8 cellular contexts compared by ENCODE assay signal in the genomic region with DNA sequence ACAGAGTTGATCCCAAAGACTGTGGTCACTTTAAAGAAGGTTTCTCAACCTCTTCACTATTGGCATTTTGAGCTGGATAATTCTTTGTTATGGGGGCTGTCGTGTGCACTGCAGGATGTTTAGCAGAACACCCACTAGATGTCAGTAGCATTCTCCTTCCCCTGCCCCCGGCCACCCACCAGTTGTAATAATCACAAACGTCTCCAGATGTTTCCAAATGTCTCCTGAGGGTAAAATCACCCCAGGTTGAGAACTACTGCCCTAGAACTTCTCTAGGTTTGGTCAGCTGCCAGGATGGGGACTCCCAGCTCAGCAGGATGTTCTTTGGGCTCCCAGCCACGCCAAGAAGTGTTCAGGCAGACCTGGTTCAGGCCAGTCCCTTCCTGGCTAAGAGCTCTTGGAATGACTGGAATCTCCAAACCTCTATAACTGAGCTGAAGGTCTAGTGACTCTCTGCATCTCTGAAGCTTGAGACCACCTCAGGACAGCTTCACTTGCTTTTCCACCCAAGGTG. TPM values are rescaled to one million over a fixed set of nuclear protein-coding genes. Genes with fewer than 3 reads are reported as not detected.
DNase-seq lines count a peak whose midpoint lies in the region; ATAC-seq and TF ChIP-seq lines count a peak whose summit lies in the region.
"Had no signal": no experiment of that assay in that cellular context is flagged by ENCODE, and none has a peak within 500 bp of the region (broad histone marks: within the 10 kb centered on the region; RNA-seq: fewer than 3 reads in every experiment).

No MANE protein-coding gene starts in this region.

- peak; percentile 60 for TF ChIP-seq CTCF in GM12865 (IDR thresholded peaks at IDR 0.05; ENCODE audit: insufficient read depth, low read depth, low read length, missing control alignments)

- DNase-seq in GM12865 (ENCODE audit: low read depth), result peak; percentile 55
- DNase-seq in NCI-H1092 (lab: John Stamatoyannopoulos, UW), result peak; percentile 16
- peak; percentile 24 to 28 for DNase-seq in activated T-cell treated with anti-CD3 and anti-CD28 coated beads, Interleukin-2, amount 50 U/mL, for 72 hours
- peak; percentile 35 for DNase-seq in left ventricle myocardium superior
- peak; percentile 24 to 36 for DNase-seq in stimulated activated CD4-positive, alpha-beta T cell treated with anti-CD3 and anti-CD28 coated beads, Interleukin-2, amount 100 ng/mL, for 24 hours
- DNase-seq in DMS153 treated with DMSO at 0.1 percent for 48 hours (lab: John Stamatoyannopoulos, UW; ENCODE audit: unreplicated experiment), result no peak

- peak; percentile 72 to 73 for ATAC-seq in activated T-cell treated with anti-CD3 and anti-CD28 coated beads, Interleukin-2, amount 50 U/mL, for 72 hours (replicated peaks in 1 of 2)
- ATAC-seq in left ventricle myocardium superior (peak; percentile 63), GM21529 (IDR thresholded peaks at IDR 0.05; ENCODE audit: unreplicated experiment) (no peak)

- H3K4me3 Mint-ChIP-seq in activated T-cell treated with anti-CD3 and anti-CD28 coated beads, Interleukin-2, amount 50 U/mL, for 72 hours, result no peak overlapping the region

- no peaks in the 10 kb centered on the region for H3K27me3 Mint-ChIP-seq in activated T-cell treated with anti-CD3 and anti-CD28 coated beads, Interleukin-2, amount 50 U/mL, for 72 hours (ENCODE audit: low read depth)

- H3K27ac Mint-ChIP-seq in activated T-cell treated with anti-CD3 and anti-CD28 coated beads, Interleukin-2, amount 50 U/mL, for 72 hours, result no peak overlapping the region

- no peaks in the 10 kb centered on the region for H3K36me3 Mint-ChIP-seq in activated T-cell treated with anti-CD3 and anti-CD28 coated beads, Interleukin-2, amount 50 U/mL, for 72 hours (ENCODE audit: insufficient read depth in 2 of 2)

- H3K4me3 ChIP-seq in GM12865 (ENCODE audit: low read depth, low read length), result no peak overlapping the region

- no peaks in the 10 kb centered on the region for H3K9me3 Mint-ChIP-seq in activated T-cell treated with anti-CD3 and anti-CD28 coated beads, Interleukin-2, amount 50 U/mL, for 72 hours

- H3K4me1 Mint-ChIP-seq in activated T-cell treated with anti-CD3 and anti-CD28 coated beads, Interleukin-2, amount 50 U/mL, for 72 hours (ENCODE audit: low read depth), result peaks cover 5% of the 10 kb centered on the region

- intact Hi-C loops in left ventricle myocardium superior (cut with micrococcal nuclease), result no loop called here

RNA-seq across cellular contexts. Expression of a gene that starts 12.5 kb away (rescaled TPM):
- 1 to 10 TPM; 1.7 to 2.2 TPM for total RNA-seq in activated T-cell treated with anti-CD3 and anti-CD28 coated beads, Interleukin-2, amount 50 U/mL, for 72 hours
- total RNA-seq in left ventricle myocardium superior, result 12.4 TPM

RNA-seq across cellular contexts. Expression of a gene that starts 15.1 kb away (rescaled TPM):
- total RNA-seq in activated T-cell treated with anti-CD3 and anti-CD28 coated beads, Interleukin-2, amount 50 U/mL, for 72 hours, result 10 to 100 TPM; 13.5 to 15.2 TPM
- 6.2 TPM for total RNA-seq in left ventricle myocardium superior

RNA-seq across cellular contexts. Expression of a gene that starts 37.9 kb away (rescaled TPM):
- 10 to 100 TPM; 82.0 to 90.9 TPM for total RNA-seq in activated T-cell treated with anti-CD3 and anti-CD28 coated beads, Interleukin-2, amount 50 U/mL, for 72 hours
- 19.4 TPM for total RNA-seq in left ventricle myocardium superior

RNA-seq across cellular contexts. Expression of a gene that starts 39.9 kb away (rescaled TPM):
- 10 to 100 TPM; 82.8 to 88.9 TPM for total RNA-seq in activated T-cell treated with anti-CD3 and anti-CD28 coated beads, Interleukin-2, amount 50 U/mL, for 72 hours
- total RNA-seq in left ventricle myocardium superior, result 111 TPM

RNA-seq across cellular contexts. Expression of a gene that starts 47.2 kb away (rescaled TPM):
- not detected for total RNA-seq in activated T-cell treated with anti-CD3 and anti-CD28 coated beads, Interleukin-2, amount 50 U/mL, for 72 hours
- not detected for total RNA-seq in left ventricle myocardium superior
- total RNA-seq: pulmonary artery endothelial cell had no signal
